ENCODE assay signal across 15 cellular contexts in genomic region chr3:23129062-23129461, GRCh38.
DNase-seq lines count a peak whose midpoint lies in the region; ATAC-seq and TF ChIP-seq lines count a peak whose summit lies in the region.
"Had no signal": no experiment of that assay in that cellular context is flagged by ENCODE, and none has a peak within 500 bp of the region (broad histone marks: within the 10 kb centered on the region; RNA-seq: fewer than 3 reads in every experiment).

No MANE protein-coding gene starts in this region.

- TF ChIP-seq CTCF in HFF-Myc (IDR thresholded peaks at IDR 0.05; ENCODE audit: low read depth, low read length, missing control alignments) = no peak
- TF ChIP-seq CTCF in VCaP (conservative IDR thresholded peaks at IDR 0.05) = no peak
- TF ChIP-seq CTCF in fibroblast of villous mesenchyme (IDR thresholded peaks at IDR 0.05; ENCODE audit: insufficient read depth, low read depth, low read length) = no peak

- H3K4me3 ChIP-seq in HFF-Myc (replicated peaks; ENCODE audit: low read depth, low read length) (0 out of 2 replicates have a peak overlapping the region, but pooled peaks have one; percentile 6), fibroblast of villous mesenchyme (ENCODE audit: low read depth, low read length) (peak overlapping the region; percentile 40), skin epidermis (no peak overlapping the region)
- H3K4me3 ChIP-seq: colonic mucosa had no signal

- no peak for ATAC-seq in HG03108 (IDR thresholded peaks at IDR 0.05; ENCODE audit: unreplicated experiment)
- ATAC-seq: left ventricle myocardium superior; naive thymus-derived CD4-positive, alpha-beta T cell had no signal

- DNase-seq in HFF-Myc (ENCODE audit: extremely low read depth, low read depth) (no peak), fibroblast of villous mesenchyme (ENCODE audit: low read depth) (peak; percentile 2), NCI-H146 (lab: John Stamatoyannopoulos, UW) (no peak)
- DNase-seq in activated CD4-positive, alpha-beta T cell treated with anti-CD3 and anti-CD28 coated beads, Interleukin-2, amount 50 U/mL, for 1 hour = no peak
- DNase-seq: amygdala; BE2C; colonic mucosa; erythroblast; left ventricle myocardium superior; naive thymus-derived CD4-positive, alpha-beta T cell; NCI-H1105; stimulated activated CD4-positive, alpha-beta T cell treated with anti-CD3 and anti-CD28 coated beads, Interleukin-2, amount 100 ng/mL, for 48 hours had no signal

- H3K27ac ChIP-seq in VCaP = peak overlapping the region; percentile 80
- H3K27ac ChIP-seq in skin epidermis = peak overlapping the region in 16 of 21 experiments; percentile 31 to 80 (median 62)
- H3K27ac ChIP-seq: colonic mucosa had no signal

Comparison
In these comparisons a context has a peak if more than half of its experiments do, and no peak if none do; other contexts are left out.
1. H3K4me3 ChIP-seq: peak in HFF-Myc (single experiment) and fibroblast of villous mesenchyme (single experiment); none in skin epidermis (0 of 7).